In the genomic region with DNA sequence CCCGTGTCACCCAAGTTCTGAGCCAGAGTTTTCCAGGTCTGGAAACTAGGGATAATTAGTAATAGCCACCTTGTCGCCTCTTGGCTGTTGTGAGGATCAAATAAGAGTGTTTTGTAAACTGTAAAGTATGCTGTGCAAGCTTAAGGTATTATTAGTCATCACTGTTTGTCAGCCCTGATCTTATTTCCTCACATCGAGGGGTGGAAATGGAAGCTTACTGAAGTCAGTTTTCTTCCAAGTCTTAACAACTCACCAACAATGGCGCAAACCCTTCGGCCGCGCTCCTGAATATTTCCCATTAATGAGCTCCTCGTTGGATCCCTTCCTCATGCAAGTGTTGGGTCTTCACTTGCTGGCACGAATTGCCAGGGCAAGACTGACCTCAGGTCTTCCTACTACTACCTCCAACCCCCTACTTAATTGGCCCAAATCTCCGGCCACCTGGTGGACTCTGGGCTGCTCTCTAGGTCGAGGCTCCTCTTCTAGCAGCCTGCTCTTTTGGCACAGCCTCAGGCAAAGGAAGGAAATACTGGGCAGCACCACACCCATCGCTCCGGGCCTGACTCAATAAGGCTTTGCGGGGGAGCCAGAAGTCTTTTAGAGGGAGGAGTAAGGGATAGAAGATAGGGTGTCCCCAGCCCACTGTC, we compare ENCODE assay signal across 8 cellular contexts. TPM values are rescaled to one million over a fixed set of nuclear protein-coding genes. Genes with fewer than 3 reads are reported as not detected.
DNase-seq lines count a peak whose midpoint lies in the region; ATAC-seq, FAIRE-seq and TF ChIP-seq lines count a peak whose summit lies in the region.

No MANE protein-coding gene starts in this region.

- H4K20me1 ChIP-seq in K562 (replicated peaks; ENCODE audit: control insufficient read depth, insufficient read depth, low read length): no peaks in the 10 kb centered on the region

- no peak overlapping the region for H3K23ac ChIP-seq in mesendoderm (ENCODE audit: low read length)

- H3K4me3 ChIP-seq in K562 (peak overlapping the region; percentile 6; the same call in 1 of the 2 replicates), mesendoderm (ENCODE audit: low read length) (no peak overlapping the region)

- DNase-seq in DMS53 (lab: John Stamatoyannopoulos, UW): peak; percentile 77
- DNase-seq in LoVo (ENCODE audit: low spot score): peak; percentile 5
- DNase-seq in K562 (ENCODE audit: extremely low read depth in 1 of 4, low spot score in 3 of 4): peak; percentile 45 to 64 (median 57)
- peak; percentile 32 for DNase-seq in mesendoderm
- no peak for DNase-seq in MV-4-11 (lab: John Stamatoyannopoulos, UW)
- DNase-seq in NCI-H345 (lab: John Stamatoyannopoulos, UW): no peak

- no peaks in the 10 kb centered on the region for H3K9me3 ChIP-seq in K562 (replicated peaks; ENCODE audit: control insufficient read depth, insufficient read depth, low read depth, low read length)

- intact Hi-C loops in K562 (cut with micrococcal nuclease): loop anchor here (1.0 to 5.0 kb wide), 4 partner anchors 30 to 144 kb away; partner anchors contain the start of gene FAM117A

- POLR2A ChIA-PET in K562 (lab: Yijun Ruan, JAX): interaction anchor here (0.6 to 3.5 kb wide), 20 partner anchors 8 to 1660 kb away, joined by 3 to 23 read pairs (median 4); partner anchors contain the start of genes FAM117A, KAT7, NFE2L1 and SPOP

- no peak for FAIRE-seq in K562 (lab: Jason Lieb, UNC)

- H3K4me2 ChIP-seq in K562 (ENCODE audit: insufficient read depth, low read length) (peak overlapping the region; percentile 59), mesendoderm (ENCODE audit: low read length) (no peak overlapping the region)

- peak in 2 of 3 experiments; percentile 14 to 20; a peak in 1 of 6 replicates for TF ChIP-seq CTCF in K562 (IDR thresholded peaks at IDR 0.05 in 2 of 3, conservative IDR thresholded peaks at IDR 0.05 in 1 of 3; ENCODE audit: insufficient read depth in 2 of 3, low read depth in 1 of 3, low read length in 3 of 3)

- H3K9ac ChIP-seq in K562 (ENCODE audit: insufficient read depth in 1 of 2, low read depth in 2 of 2, low read length in 2 of 2) (no peak overlapping the region; a peak in 3 of 4 replicates), mesendoderm (ENCODE audit: low read length) (no peak overlapping the region)

- no peak overlapping the region for H4K5ac ChIP-seq in mesendoderm (ENCODE audit: low read length)

- peak overlapping the region; percentile 64 for H2AFZ ChIP-seq in K562 (ENCODE audit: low read depth, low read length)

- H3K56ac ChIP-seq in mesendoderm (ENCODE audit: low read length): no peak overlapping the region

- H3K79me2 ChIP-seq in K562 (ENCODE audit: control insufficient read depth, insufficient read depth, low read length) (peaks cover 17% of the 10 kb centered on the region), mesendoderm (ENCODE audit: control insufficient read depth, insufficient read depth, low read length) (peaks cover 9% of the 10 kb centered on the region)

- no peaks in the 10 kb centered on the region for H3K9me1 ChIP-seq in K562 (ENCODE audit: control insufficient read depth, insufficient read depth, low read length)

- CTCF ChIA-PET in K562 (lab: Yijun Ruan, JAX; ENCODE audit: low intra/inter-chr PET ratio): interaction anchor here (1.4 to 2.6 kb wide), 3 partner anchors 13 to 139 kb away, joined by 6 to 19 read pairs (median 13); no protein-coding TSS in a partner anchor

- H3K4ac ChIP-seq in mesendoderm (ENCODE audit: low read depth, low read length): no peak overlapping the region

- no peak for TF ChIP-seq EP300 in K562 (IDR thresholded peaks at IDR 0.05; ENCODE audit: low read length)

- ATAC-seq in K562 (peak; percentile 58), GM21825 (IDR thresholded peaks at IDR 0.05; ENCODE audit: unreplicated experiment) (no peak), HG03342 (IDR thresholded peaks at IDR 0.05; ENCODE audit: unreplicated experiment) (no peak)

- WGBS in K562 (ENCODE audit: insufficient coverage, low coverage, missing lambda C conversion rate): 39% methylated on average over 14 of the region's 14 CpGs
- no CpG with 5 or more reads among the region's 14 CpGs for WGBS in mesendoderm (ENCODE audit: extremely low coverage, insufficient coverage, low lambda C conversion rate)

- no peak overlapping the region for H2AK5ac ChIP-seq in mesendoderm (ENCODE audit: low read length)

- no TSS peak for BruUV-seq in K562 (replicated peaks; lab: Mats Ljungman, UMichigan)

- H2BK15ac ChIP-seq in mesendoderm (replicated peaks; ENCODE audit: low read depth): no peak overlapping the region

- H3K4me1 ChIP-seq in K562 (replicated peaks in 1 of 2; ENCODE audit: control insufficient read depth in 2 of 2, insufficient read depth in 2 of 2, low read length in 2 of 2) (peaks cover 6 to 18% of the 10 kb centered on the region in 2 experiments; a peak in 4 of 5 replicates), mesendoderm (ENCODE audit: control insufficient read depth, low read depth, low read length) (peaks cover 2% of the 10 kb centered on the region)

- H3K79me1 ChIP-seq in mesendoderm (ENCODE audit: low read length): peaks cover 12% of the 10 kb centered on the region

- H2BK120ac ChIP-seq in mesendoderm (ENCODE audit: low read depth, low read length): no peak overlapping the region

- no peak for TF ChIP-seq RAD21 in K562 (CRISPR knock-in tag; conservative IDR thresholded peaks at IDR 0.05 in 1 of 2, IDR thresholded peaks at IDR 0.05 in 1 of 2)

- H3K36me3 ChIP-seq in K562 (ENCODE audit: control insufficient read depth, insufficient read depth, low read length) (peaks cover 64% of the 10 kb centered on the region; the same call in 2 of the 3 replicates), mesendoderm (ENCODE audit: control insufficient read depth, insufficient read depth, low read length) (peaks cover 7% of the 10 kb centered on the region)

- H3K27me3 ChIP-seq in K562 (ENCODE audit: control insufficient read depth in 2 of 2, insufficient read depth in 2 of 2, low read length in 2 of 2): no peaks in the 10 kb centered on the region
- no peaks in the 10 kb centered on the region for H3K27me3 ChIP-seq in mesendoderm (ENCODE audit: insufficient read depth, low read length, poor library complexity)

- no peak for TF ChIP-seq POLR2A in K562 (conservative IDR thresholded peaks at IDR 0.05)

- H3K27ac ChIP-seq in K562 (ENCODE audit: extremely low read depth, low read depth, low read length) (peak overlapping the region; percentile 45), mesendoderm (ENCODE audit: low read depth, low read length) (no peak overlapping the region)

- H4K8ac ChIP-seq in mesendoderm (ENCODE audit: low read depth, low read length): no peak overlapping the region

- no peak overlapping the region for H2BK5ac ChIP-seq in mesendoderm (ENCODE audit: low read length)

- no peak overlapping the region for H3K18ac ChIP-seq in mesendoderm (ENCODE audit: low read length)

- in situ Hi-C loops in K562 (cut with MboI): loop anchor here (5.0 kb wide), 3 partner anchors 79 to 294 kb away; partner anchors contain the start of genes KAT7 and TAC4

RNA-seq across cellular contexts. Expression of gene SLC35B1, which starts 0.9 kb away (rescaled TPM):
- 115 and 192 TPM in 2 replicates for total RNA-seq in K562 (2011; cell fraction: chromatin; rRNA removed; ENCODE audit: low replicate concordance)
- 145 and 163 TPM in 2 replicates for total RNA-seq in K562 (2011; cell fraction: nucleolus; rRNA removed)
- 170 and 177 TPM in 2 replicates for total RNA-seq in K562 (2011; cell fraction: nucleoplasm; rRNA removed)
- total RNA-seq in K562 (2014; rRNA removed) (51.4 and 58.8 TPM in 2 replicates), K562 (2014; rRNA removed; fragmentation: Illumina TruSeq; extraction: Trizol) (76.4 and 77.1 TPM in 2 replicates), K562 (2015; rRNA removed; fragmentation: Illumina TruSeq; extraction: Trizol) (64.1 and 74.2 TPM in 2 replicates), K562 (2021) (66.2 and 66.3 TPM in 2 replicates)
- polyA plus RNA-seq in K562 (2011; rRNA removed) (87.9 and 103 TPM in 2 replicates), K562 (2014; fragmentation: Illumina TruSeq; extraction: Trizol) (70.7 and 71.3 TPM in 2 replicates), K562 (2014; fragmentation: Nextera tagmentation; extraction: Ambion mirVana) (10 to 100 TPM; 62.0 to 64.4 TPM), K562 (2014; rRNA removed) (53.4 and 54.3 TPM in 2 replicates)
- 75.0 and 110 TPM in 2 replicates for polyA plus RNA-seq in K562 (2011; cell fraction: cytosol; rRNA removed)
- polyA plus RNA-seq in K562 (2011; cell fraction: nucleus; rRNA removed): 141 and 182 TPM in 2 replicates
- polyA plus RNA-seq in K562 (2012): 67.9 and 71.4 TPM in 2 replicates
- polyA minus RNA-seq in K562 (2011; rRNA and poly(A)+ RNA removed): 58.8 and 75.1 TPM in 2 replicates
- 43.5 and 45.8 TPM in 2 replicates for polyA minus RNA-seq in K562 (2011; cell fraction: cytosol; rRNA and poly(A)+ RNA removed)
- 41.2 and 65.6 TPM in 2 replicates for polyA minus RNA-seq in K562 (2011; cell fraction: nucleus; rRNA and poly(A)+ RNA removed)
- polyA plus RNA-seq in mesendoderm (2013, experiment 1 of 2): 59.4 TPM
- polyA plus RNA-seq in mesendoderm (2013, experiment 2 of 2): 58.0 TPM

RNA-seq across cellular contexts. Expression of gene SPOP, which starts 30.7 kb away (rescaled TPM):
- total RNA-seq in K562 (2011; cell fraction: chromatin; rRNA removed; ENCODE audit: low replicate concordance): 52.8 and 102 TPM in 2 replicates
- 29.2 and 35.5 TPM in 2 replicates for total RNA-seq in K562 (2011; cell fraction: nucleolus; rRNA removed)
- 46.6 and 74.1 TPM in 2 replicates for total RNA-seq in K562 (2011; cell fraction: nucleoplasm; rRNA removed)
- total RNA-seq in K562 (2014; rRNA removed) (34.2 and 46.7 TPM in 2 replicates), K562 (2014; rRNA removed; fragmentation: Illumina TruSeq; extraction: Trizol) (38.5 and 43.0 TPM in 2 replicates), K562 (2015; rRNA removed; fragmentation: Illumina TruSeq; extraction: Trizol) (39.7 and 40.6 TPM in 2 replicates), K562 (2021) (52.6 and 52.7 TPM in 2 replicates)
- polyA plus RNA-seq in K562 (2011; rRNA removed) (63.3 and 68.0 TPM in 2 replicates), K562 (2014; fragmentation: Illumina TruSeq; extraction: Trizol) (49.7 and 54.7 TPM in 2 replicates), K562 (2014; fragmentation: Nextera tagmentation; extraction: Ambion mirVana) (10 to 100 TPM; 39.6 to 65.9 TPM), K562 (2014; rRNA removed) (34.4 and 36.1 TPM in 2 replicates)
- 44.2 and 55.4 TPM in 2 replicates for polyA plus RNA-seq in K562 (2011; cell fraction: cytosol; rRNA removed)
- 38.3 and 55.5 TPM in 2 replicates for polyA plus RNA-seq in K562 (2011; cell fraction: nucleus; rRNA removed)
- 39.4 and 42.1 TPM in 2 replicates for polyA plus RNA-seq in K562 (2012)
- 60.1 and 66.0 TPM in 2 replicates for polyA minus RNA-seq in K562 (2011; rRNA and poly(A)+ RNA removed)
- 39.5 and 53.6 TPM in 2 replicates for polyA minus RNA-seq in K562 (2011; cell fraction: cytosol; rRNA and poly(A)+ RNA removed)
- 22.8 and 34.5 TPM in 2 replicates for polyA minus RNA-seq in K562 (2011; cell fraction: nucleus; rRNA and poly(A)+ RNA removed)
- polyA plus RNA-seq in mesendoderm (2013, experiment 1 of 2): 16.4 TPM
- 17.2 TPM for polyA plus RNA-seq in mesendoderm (2013, experiment 2 of 2)

RNA-seq across cellular contexts. Expression of gene FAM117A, which starts 55.3 kb away (rescaled TPM):
- total RNA-seq in K562 (2011; cell fraction: chromatin; rRNA removed; ENCODE audit: low replicate concordance): 36.1 and 63.6 TPM in 2 replicates
- total RNA-seq in K562 (2011; cell fraction: nucleolus; rRNA removed): 46.1 and 47.4 TPM in 2 replicates
- total RNA-seq in K562 (2011; cell fraction: nucleoplasm; rRNA removed): 43.6 and 73.7 TPM in 2 replicates
- total RNA-seq in K562 (2014; rRNA removed) (36.6 and 53.7 TPM in 2 replicates), K562 (2014; rRNA removed; fragmentation: Illumina TruSeq; extraction: Trizol) (17.2 and 17.4 TPM in 2 replicates), K562 (2015; rRNA removed; fragmentation: Illumina TruSeq; extraction: Trizol) (29.9 and 31.6 TPM in 2 replicates), K562 (2021) (57.1 and 60.6 TPM in 2 replicates)
- polyA plus RNA-seq in K562 (2011; rRNA removed) (40.4 and 70.5 TPM in 2 replicates), K562 (2014; fragmentation: Illumina TruSeq; extraction: Trizol) (78.9 and 79.7 TPM in 2 replicates), K562 (2014; fragmentation: Nextera tagmentation; extraction: Ambion mirVana) (1 to 10 TPM; 3.1 to 4.7 TPM), K562 (2014; rRNA removed) (62.9 and 65.9 TPM in 2 replicates)
- 42.0 and 64.7 TPM in 2 replicates for polyA plus RNA-seq in K562 (2011; cell fraction: cytosol; rRNA removed)
- 39.9 and 55.6 TPM in 2 replicates for polyA plus RNA-seq in K562 (2011; cell fraction: nucleus; rRNA removed)
- 40.1 and 94.9 TPM in 2 replicates for polyA plus RNA-seq in K562 (2012)
- 19.7 and 22.8 TPM in 2 replicates for polyA minus RNA-seq in K562 (2011; rRNA and poly(A)+ RNA removed)
- 29.9 and 30.1 TPM in 2 replicates for polyA minus RNA-seq in K562 (2011; cell fraction: cytosol; rRNA and poly(A)+ RNA removed)
- 22.2 and 22.9 TPM in 2 replicates for polyA minus RNA-seq in K562 (2011; cell fraction: nucleus; rRNA and poly(A)+ RNA removed)
- 18.5 TPM for polyA plus RNA-seq in mesendoderm (2013, experiment 1 of 2)
- 19.6 TPM for polyA plus RNA-seq in mesendoderm (2013, experiment 2 of 2)

Comparison
In these comparisons a context has a peak if more than half of its experiments do, and no peak if none do; other contexts are left out.
1. DNase-seq: peak in DMS53 (single experiment), LoVo (single experiment), K562 (4 of 4) and mesendoderm (single experiment); none in MV-4-11 (single experiment) and NCI-H345 (single experiment).